Comparison of ENCODE assay signal across 8 cellular contexts in genomic region chr7:39863675-39864322, GRCh38.
DNase-seq lines count a peak whose midpoint lies in the region; ATAC-seq, FAIRE-seq and TF ChIP-seq lines count a peak whose summit lies in the region.
"Not testable (repeated sequence)": the region's sequence is repeated elsewhere in the genome, so short reads cannot be mapped to it uniquely, and the experiment has no call there.

No MANE protein-coding gene starts in this region.

- H3K14ac ChIP-seq in mesenchymal stem cell (ENCODE audit: low read length in 2 of 2) = not testable (repeated sequence)

- not testable (repeated sequence) for H3K23ac ChIP-seq in mesenchymal stem cell (ENCODE audit: low read length in 2 of 2)

- H4K8ac ChIP-seq in mesenchymal stem cell (ENCODE audit: low read length) = not testable (repeated sequence)

- H3K4me3 ChIP-seq in A549; mesenchymal stem cell (ENCODE audit: insufficient read depth in 1 of 2, low read depth in 1 of 2, low read length in 2 of 2): not testable (repeated sequence)

- H3K27me3 ChIP-seq in mesenchymal stem cell (ENCODE audit: control insufficient read depth in 1 of 2, insufficient read depth in 1 of 2, low read length in 2 of 2) = not testable (repeated sequence)

- H3K4ac ChIP-seq in mesenchymal stem cell (ENCODE audit: low read depth in 1 of 2, low read length in 2 of 2) = not testable (repeated sequence)

- H3K4me1 ChIP-seq in A549; mesenchymal stem cell (ENCODE audit: control insufficient read depth, insufficient read depth, low read depth, low read length): not testable (repeated sequence)

- 0 out of 3 replicates have a peak, but pooled peaks have one; percentile 14 for TF ChIP-seq CTCF in A549 (IDR thresholded peaks at IDR 0.05)

- not testable (repeated sequence) for TF ChIP-seq POLR2A in A549 (IDR thresholded peaks at IDR 0.05; ENCODE audit: low read length); erythroblast (IDR thresholded peaks at IDR 0.05; ENCODE audit: low read length)

- FAIRE-seq in A549 (lab: Jason Lieb, UNC) = not testable (repeated sequence)

- not testable (repeated sequence) for H2BK120ac ChIP-seq in mesenchymal stem cell (ENCODE audit: low read depth, low read length)

- not testable (repeated sequence) for H3K27ac ChIP-seq in A549; mesenchymal stem cell (ENCODE audit: low read length, poor library complexity, severe bottlenecking)

- not testable (repeated sequence) for H2AFZ ChIP-seq in mesenchymal stem cell (ENCODE audit: low read depth, low read length)

- not testable (repeated sequence) for H3K18ac ChIP-seq in mesenchymal stem cell (ENCODE audit: low read depth in 1 of 2, low read length in 2 of 2)

- H3K9me3 ChIP-seq in A549; mesenchymal stem cell (ENCODE audit: control insufficient read depth, low read length): not testable (repeated sequence)

- ATAC-seq in A549 = peak in 1 of 2 experiments; percentile 69; a peak in 3 of 6 replicates

- POLR2A ChIA-PET in A549 (lab: Yijun Ruan, JAX) = not testable (repeated sequence)

- not testable (repeated sequence) for TF ChIP-seq RAD21 in A549 (conservative IDR thresholded peaks at IDR 0.05 in 1 of 2, IDR thresholded peaks at IDR 0.05 in 1 of 2)

- in situ Hi-C loops in SK-MEL-5 (cut with HindIII; ENCODE audit: low pct_unique_long_range_greater_than_20kb, low sequenced_read_pairs) = not testable (repeated sequence)

- not testable (repeated sequence) for H4K91ac ChIP-seq in mesenchymal stem cell (ENCODE audit: low read length)

- H3K79me1 ChIP-seq in mesenchymal stem cell (replicated peaks; ENCODE audit: low read length, poor library complexity, severe bottlenecking) = not testable (repeated sequence)

- not testable (repeated sequence) for H2BK5ac ChIP-seq in mesenchymal stem cell (ENCODE audit: low read depth, low read length, poor library complexity, severe bottlenecking)

- H2AK5ac ChIP-seq in mesenchymal stem cell (ENCODE audit: low read length, severe bottlenecking) = not testable (repeated sequence)

- CTCF ChIA-PET in A549 (lab: Yijun Ruan, JAX) = not testable (repeated sequence)

- H2BK15ac ChIP-seq in mesenchymal stem cell (ENCODE audit: low read depth, poor library complexity, severe bottlenecking) = not testable (repeated sequence)

- H2BK12ac ChIP-seq in mesenchymal stem cell (ENCODE audit: low read length in 2 of 2) = not testable (repeated sequence)

- H3K4me2 ChIP-seq in A549; mesenchymal stem cell (ENCODE audit: low read length, poor library complexity, severe bottlenecking): not testable (repeated sequence)

- TF ChIP-seq EP300 in A549 (IDR thresholded peaks at IDR 0.05) = not testable (repeated sequence)

- not testable (repeated sequence) for H3K9ac ChIP-seq in mesenchymal stem cell (ENCODE audit: low read length)

- not testable (repeated sequence) for H3K36me3 ChIP-seq in mesenchymal stem cell (ENCODE audit: control insufficient read depth in 1 of 2, insufficient read depth in 2 of 2, low read depth in 1 of 2, low read length in 2 of 2)

- WGBS in A549 (ENCODE audit: missing lambda C conversion rate) = 43% methylated on average over 3 of the region's 3 CpGs
- no CpG with 5 or more reads among the region's 3 CpGs for WGBS in mesenchymal stem cell

- DNase-seq in A549 (ENCODE audit: low read depth in 1 of 2, low spot score in 1 of 2) (peak in 1 of 2 experiments; percentile 31), EH (ENCODE audit: low read depth) (peak; percentile 19), Kasumi-1 (lab: John Stamatoyannopoulos, UW) (peak; percentile 51 to 56), NCI-H82 treated with DMSO at 0.1 percent for 48 hours (lab: John Stamatoyannopoulos, UW; ENCODE audit: unreplicated experiment) (peak; percentile 14), SK-MEL-5 (ENCODE audit: low read depth, low spot score) (peak; percentile 61), amniotic epithelial cell (ENCODE audit: low read depth) (peak; percentile 35), erythroblast (lab: John Stamatoyannopoulos, UW) (peak; percentile 5 to 17), mesenchymal stem cell (peak; percentile 10)
